Comparison of ENCODE assay signal across 8 cellular contexts in the genomic region with DNA sequence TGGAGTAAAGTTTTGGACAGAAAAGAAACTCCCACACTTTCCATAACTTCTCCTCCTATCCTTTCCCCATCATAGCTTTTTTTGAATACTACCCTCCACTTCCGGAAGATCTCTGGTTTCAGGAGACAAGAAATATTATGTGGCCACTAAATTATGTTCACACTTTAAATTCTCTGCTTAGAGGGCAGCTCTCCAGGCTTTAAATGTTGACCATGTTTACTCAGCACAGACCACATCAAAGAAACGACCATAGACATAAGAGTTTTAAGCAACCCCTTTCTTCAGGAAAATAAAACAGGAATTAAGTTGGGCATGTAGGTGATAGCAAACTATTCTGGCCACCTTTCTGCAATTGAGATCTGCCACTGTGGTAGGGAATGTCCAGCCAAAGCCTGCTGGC.
"Had no signal": no experiment of that assay in that cellular context is flagged by ENCODE, and none has a peak within 500 bp of the region (broad histone marks: within the 10 kb centered on the region; RNA-seq: fewer than 3 reads in every experiment).

No MANE protein-coding gene starts in this region.

- DNase-seq: GDM1, GF-D8 had no signal

- H3K4me3 ChIP-seq: GM12878 had no signal

- FAIRE-seq: G401.6, GM12891, GM12892, GM18507, GM19239 had no signal

- ATAC-seq: GM12878 had no signal
